In genomic region chr17:58002558-58002957, GRCh38 we compare ENCODE assay signal across 1 cellular context.
TF ChIP-seq lines count a peak whose summit lies in the region.

No MANE protein-coding gene starts in this region.

TF ChIP-seq in HEK293, 187 proteins besides CTCF, POLR2A, EP300 and RAD21 (continued from another document):
- TF ChIP-seq ZNF449 (tag by site-specific recombination; IDR thresholded peaks at IDR 0.05) (no peak), ZNF366 (tag by site-specific recombination; conservative IDR thresholded peaks at IDR 0.05) (no peak), ZEB2 (tag by site-specific recombination; IDR thresholded peaks at IDR 0.05) (no peak), ZNF623 (tag by site-specific recombination; IDR thresholded peaks at IDR 0.05) (no peak), BCL11A (tag by site-specific recombination; IDR thresholded peaks at IDR 0.05; ENCODE audit: low read depth) (no peak), ZNF223 (tag by site-specific recombination; IDR thresholded peaks at IDR 0.05) (no peak), ZNF600 (tag by site-specific recombination; IDR thresholded peaks at IDR 0.05) (no peak), PRDM10 (tag by site-specific recombination; IDR thresholded peaks at IDR 0.05) (no peak)
